Comparison of ENCODE assay signal across 1 cellular context in the genomic region with DNA sequence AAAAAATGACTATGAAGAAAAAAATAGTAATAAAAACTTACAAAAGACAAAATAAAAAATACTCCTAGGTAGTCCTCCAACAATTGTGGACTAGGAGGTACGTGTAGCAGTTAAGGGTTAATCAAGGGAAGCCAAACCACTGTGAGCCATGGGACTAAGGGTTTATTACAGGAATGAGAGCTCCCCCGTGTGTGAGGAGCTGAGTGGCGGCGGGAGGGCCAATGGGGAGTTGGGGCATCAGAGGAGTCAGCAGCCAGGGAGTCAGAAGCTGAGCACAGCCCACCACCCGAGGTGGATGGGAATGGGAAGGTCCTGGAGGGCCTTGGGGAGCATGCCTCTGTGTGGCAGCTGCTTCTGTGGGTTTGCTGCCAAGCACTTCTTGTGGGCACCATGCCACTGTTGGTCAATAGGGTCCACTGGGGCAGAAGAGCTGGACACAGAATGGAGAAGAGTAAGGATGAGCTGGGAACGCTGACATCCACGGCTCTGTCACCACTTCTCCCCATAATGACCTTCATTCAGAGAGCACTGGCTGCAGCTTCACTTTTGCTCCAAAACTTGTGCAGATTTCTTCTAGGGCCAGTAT.
TF ChIP-seq lines count a peak whose summit lies in the region.

No MANE protein-coding gene starts in this region.

TF ChIP-seq in GM23338, 12 proteins besides CTCF, POLR2A, EP300 and RAD21 (continued from another document):
- TF ChIP-seq ZNF462 (CRISPR knock-in tag; IDR thresholded peaks at IDR 0.05) (no peak), STAT1 (IDR thresholded peaks at IDR 0.05; ENCODE audit: unreplicated experiment) (no peak), EZH2 (IDR thresholded peaks at IDR 0.05; ENCODE audit: low read depth, unreplicated experiment) (no peak)
- TF ChIP-seq, protein P1, sequence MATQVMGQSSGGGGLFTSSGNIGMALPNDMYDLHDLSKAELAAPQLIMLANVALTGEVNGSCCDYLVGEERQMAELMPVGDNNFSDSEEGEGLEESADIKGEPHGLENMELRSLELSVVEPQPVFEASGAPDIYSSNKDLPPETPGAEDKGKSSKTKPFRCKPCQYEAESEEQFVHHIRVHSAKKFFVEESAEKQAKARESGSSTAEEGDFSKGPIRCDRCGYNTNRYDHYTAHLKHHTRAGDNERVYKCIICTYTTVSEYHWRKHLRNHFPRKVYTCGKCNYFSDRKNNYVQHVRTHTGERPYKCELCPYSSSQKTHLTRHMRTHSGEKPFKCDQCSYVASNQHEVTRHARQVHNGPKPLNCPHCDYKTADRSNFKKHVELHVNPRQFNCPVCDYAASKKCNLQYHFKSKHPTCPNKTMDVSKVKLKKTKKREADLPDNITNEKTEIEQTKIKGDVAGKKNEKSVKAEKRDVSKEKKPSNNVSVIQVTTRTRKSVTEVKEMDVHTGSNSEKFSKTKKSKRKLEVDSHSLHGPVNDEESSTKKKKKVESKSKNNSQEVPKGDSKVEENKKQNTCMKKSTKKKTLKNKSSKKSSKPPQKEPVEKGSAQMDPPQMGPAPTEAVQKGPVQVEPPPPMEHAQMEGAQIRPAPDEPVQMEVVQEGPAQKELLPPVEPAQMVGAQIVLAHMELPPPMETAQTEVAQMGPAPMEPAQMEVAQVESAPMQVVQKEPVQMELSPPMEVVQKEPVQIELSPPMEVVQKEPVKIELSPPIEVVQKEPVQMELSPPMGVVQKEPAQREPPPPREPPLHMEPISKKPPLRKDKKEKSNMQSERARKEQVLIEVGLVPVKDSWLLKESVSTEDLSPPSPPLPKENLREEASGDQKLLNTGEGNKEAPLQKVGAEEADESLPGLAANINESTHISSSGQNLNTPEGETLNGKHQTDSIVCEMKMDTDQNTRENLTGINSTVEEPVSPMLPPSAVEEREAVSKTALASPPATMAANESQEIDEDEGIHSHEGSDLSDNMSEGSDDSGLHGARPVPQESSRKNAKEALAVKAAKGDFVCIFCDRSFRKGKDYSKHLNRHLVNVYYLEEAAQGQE (IDR thresholded peaks at IDR 0.05; ENCODE audit: unreplicated experiment), result no peak
TF ChIP-seq in GM23338: peak in this region for 0.
